In genomic region chr5:3025392-3025791, GRCh38 we compare ENCODE assay signal across 26 cellular contexts.
"Had no signal": no experiment of that assay in that cellular context is flagged by ENCODE, and none has a peak within 500 bp of the region (broad histone marks: within the 10 kb centered on the region; RNA-seq: fewer than 3 reads in every experiment).

No MANE protein-coding gene starts in this region.

- H3K27me3 ChIP-seq: ascending aorta, body of pancreas, MG63 had no signal

- ATAC-seq: activated CD8-positive, alpha-beta T cell treated with anti-CD3 and anti-CD28 coated beads, Interleukin-2, amount 10 ng/mL, durations not matched to agents 7 days and 5 days; activated naive CD4-positive, alpha-beta T cell treated with anti-CD3 and anti-CD28 coated beads, Interleukin-2, amount 50 U/mL, for 72 hours; activated naive CD8-positive, alpha-beta T cell treated with anti-CD3 and anti-CD28 coated beads, Interleukin-2, amount 50 U/mL, for 24 hours; body of pancreas had no signal

- H3K9ac ChIP-seq: KMS-11 had no signal

- H3K27ac ChIP-seq: ascending aorta, body of pancreas, KMS-11, WERI-Rb-1 had no signal

- H3K9me3 ChIP-seq: ascending aorta, body of pancreas, MG63 had no signal

- H3K4me3 ChIP-seq: ascending aorta, body of pancreas, MG63 had no signal

- H3K4me2 ChIP-seq: KMS-11 had no signal

- DNase-seq: activated CD4-positive, alpha-beta T cell treated with anti-CD3 and anti-CD28 coated beads for 4 hours; activated CD8-positive, alpha-beta memory T cell treated with anti-CD3 and anti-CD28 coated beads, Interleukin-2, amount 50 U/mL, for 48 hours; activated CD8-positive, alpha-beta T cell treated with anti-CD3 and anti-CD28 coated beads, Interleukin-2, amount 10 ng/mL, durations not matched to agents 7 days and 5 days; activated naive CD4-positive, alpha-beta T cell treated with Interleukin-2 at 50 U/mL for 16 hours; activated naive CD8-positive, alpha-beta T cell treated with anti-CD3 and anti-CD28 coated beads, Interleukin-2, amount 50 U/mL, for 24 hours; activated T-cell treated with anti-CD3 and anti-CD28 coated beads, Interleukin-2, amount 50 U/mL, for 1 hour; amniotic stem cell; body of pancreas; IMR-90; MG63; NCI-H1105; NCI-H1436; NCI-H1694 treated with DMSO at 0.1 percent for 48 hours; NCI-H2029 treated with DMSO at 0.1 percent for 48 hours; NCI-H345; NCI-H510A; NCI-H526 treated with DMSO at 0.1 percent for 48 hours; NK-92 treated with Interleukin-12 subunit alpha and Interleukin-12 subunit beta, amount 100 ng/mL, for 24 hours; SHP77 treated with DMSO at 0.1 percent for 48 hours; T-cell; T-helper 2 cell; T1000; WERI-Rb-1 had no signal

- H3K4me1 ChIP-seq: ascending aorta, body of pancreas had no signal

- H3K36me3 ChIP-seq: ascending aorta, MG63, WERI-Rb-1 had no signal
